27 cellular contexts compared by ENCODE assay signal in the genomic region with DNA sequence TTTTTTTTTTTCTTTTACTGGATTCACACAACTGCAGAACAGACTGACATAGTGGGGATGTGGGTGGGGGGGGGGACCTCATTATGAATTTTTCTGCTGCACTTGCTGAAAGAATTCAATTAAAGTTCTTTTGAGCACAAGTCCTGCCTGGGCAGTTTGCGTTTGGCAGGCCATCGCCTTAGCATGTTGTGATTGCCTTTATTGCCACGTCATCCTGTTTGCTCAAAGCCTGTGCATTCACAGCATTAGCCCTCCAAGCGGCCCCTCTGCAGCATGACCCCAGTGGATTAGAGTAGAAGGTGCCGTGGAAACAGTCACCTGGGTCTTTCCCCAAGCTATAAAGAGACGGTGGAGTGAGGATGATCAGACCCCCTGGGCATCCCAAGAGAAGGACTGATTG.
"Had no signal": no experiment of that assay in that cellular context is flagged by ENCODE, and none has a peak within 500 bp of the region (broad histone marks: within the 10 kb centered on the region; RNA-seq: fewer than 3 reads in every experiment).

No MANE protein-coding gene starts in this region.

- H3K9me3 Mint-ChIP-seq: activated B cell treated with CpG ODN at 0.5 μM for 24 hours; activated naive CD4-positive, alpha-beta T cell treated with anti-CD3 and anti-CD28 coated beads, Interleukin-2, amount 50 U/mL, for 24 hours; activated naive CD8-positive, alpha-beta T cell treated with anti-CD3 and anti-CD28 coated beads, Interleukin-2, amount 50 U/mL, for 24 hours; activated T-helper 2 cell treated with anti-CD3 and anti-CD28 coated beads, Interferon-gamma antibody, Interleukin-2, Interleukin-4, amounts not matched to agents 10 μg/mL and 5 μg/mL and 100 μg/mL, durations not matched to agents 14 hours and 24 hours and 36 hours; dendritic cell treated with granulocyte-macrophage colony-stimulating factor and Interleukin-4, amounts not matched to agents 40 ng/mL and 50 ng/mL, for 4 days; memory B cell; naive thymus-derived CD8-positive, alpha-beta T cell; T-helper 2 cell treated with Interferon-gamma antibody and Interleukin-4, amounts not matched to agents 5 μg/mL and 100 μg/mL, for 36 hours had no signal

- ATAC-seq: activated CD8-positive, alpha-beta memory T cell treated with anti-CD3 and anti-CD28 coated beads, Interleukin-2, amount 10 ng/mL, durations not matched to agents 7 days and 5 days; activated CD8-positive, alpha-beta T cell treated with anti-CD3 and anti-CD28 coated beads, Interleukin-2, amount 10 ng/mL, durations not matched to agents 7 days and 5 days; activated naive CD8-positive, alpha-beta T cell treated with anti-CD3 and anti-CD28 coated beads, Interleukin-2, amount 50 U/mL, for 24 hours; gastroesophageal sphincter; left cardiac atrium; naive thymus-derived CD8-positive, alpha-beta T cell; pancreas; psoas muscle had no signal

- H3K4me3 Mint-ChIP-seq: activated B cell treated with CpG ODN at 0.5 μM for 24 hours; activated CD8-positive, alpha-beta memory T cell treated with anti-CD3 and anti-CD28 coated beads, Interleukin-2, amount 10 ng/mL, durations not matched to agents 7 days and 5 days; activated CD8-positive, alpha-beta T cell treated with anti-CD3 and anti-CD28 coated beads, Interleukin-2, amount 10 ng/mL, durations not matched to agents 7 days and 5 days; activated naive CD4-positive, alpha-beta T cell treated with anti-CD3 and anti-CD28 coated beads, Interleukin-2, amount 50 U/mL, for 24 hours; activated naive CD8-positive, alpha-beta T cell treated with anti-CD3 and anti-CD28 coated beads, Interleukin-2, amount 50 U/mL, for 24 hours; dendritic cell treated with granulocyte-macrophage colony-stimulating factor and Interleukin-4, amounts not matched to agents 40 ng/mL and 50 ng/mL, for 4 days; memory B cell; naive thymus-derived CD8-positive, alpha-beta T cell; T-helper 2 cell treated with Interferon-gamma antibody and Interleukin-4, amounts not matched to agents 5 μg/mL and 100 μg/mL, for 36 hours had no signal

- DNase-seq: activated B cell treated with CpG ODN at 0.5 μM for 24 hours; activated CD8-positive, alpha-beta memory T cell treated with anti-CD3 and anti-CD28 coated beads, Interleukin-2, amount 10 ng/mL, durations not matched to agents 7 days and 5 days; activated CD8-positive, alpha-beta T cell treated with anti-CD3 and anti-CD28 coated beads, Interleukin-2, amount 10 ng/mL, durations not matched to agents 7 days and 5 days; activated naive CD8-positive, alpha-beta T cell treated with anti-CD3 and anti-CD28 coated beads, Interleukin-2, amount 50 U/mL, for 24 hours; activated T-cell treated with anti-CD3 and anti-CD28 coated beads, Interleukin-2, amount 50 U/mL, for 48 hours; brain microvascular endothelial cell; central memory CD4-positive, alpha-beta T cell; effector CD8-positive, alpha-beta T cell; erythroblast; islet precursor cell; left cardiac atrium; midbrain; naive thymus-derived CD8-positive, alpha-beta T cell; pancreas; psoas muscle; stimulated activated naive CD4-positive, alpha-beta T cell; T-helper 1 cell; transverse colon had no signal

- H3K27me3 Mint-ChIP-seq: activated B cell treated with CpG ODN at 0.5 μM for 24 hours; activated CD8-positive, alpha-beta memory T cell treated with anti-CD3 and anti-CD28 coated beads, Interleukin-2, amount 10 ng/mL, durations not matched to agents 7 days and 5 days; activated naive CD4-positive, alpha-beta T cell treated with anti-CD3 and anti-CD28 coated beads, Interleukin-2, amount 50 U/mL, for 24 hours; activated naive CD8-positive, alpha-beta T cell treated with anti-CD3 and anti-CD28 coated beads, Interleukin-2, amount 50 U/mL, for 24 hours; dendritic cell treated with granulocyte-macrophage colony-stimulating factor and Interleukin-4, amounts not matched to agents 40 ng/mL and 50 ng/mL, for 4 days; memory B cell; naive thymus-derived CD8-positive, alpha-beta T cell had no signal

- H3K27ac Mint-ChIP-seq: activated B cell treated with CpG ODN at 0.5 μM for 24 hours; activated CD8-positive, alpha-beta memory T cell treated with anti-CD3 and anti-CD28 coated beads, Interleukin-2, amount 10 ng/mL, durations not matched to agents 7 days and 5 days; activated CD8-positive, alpha-beta T cell treated with anti-CD3 and anti-CD28 coated beads, Interleukin-2, amount 10 ng/mL, durations not matched to agents 7 days and 5 days; activated naive CD4-positive, alpha-beta T cell treated with anti-CD3 and anti-CD28 coated beads, Interleukin-2, amount 50 U/mL, for 24 hours; activated naive CD8-positive, alpha-beta T cell treated with anti-CD3 and anti-CD28 coated beads, Interleukin-2, amount 50 U/mL, for 24 hours; activated T-helper 2 cell treated with anti-CD3 and anti-CD28 coated beads, Interferon-gamma antibody, Interleukin-2, Interleukin-4, amounts not matched to agents 10 μg/mL and 5 μg/mL and 100 μg/mL, durations not matched to agents 14 hours and 24 hours and 36 hours; dendritic cell treated with granulocyte-macrophage colony-stimulating factor and Interleukin-4, amounts not matched to agents 40 ng/mL and 50 ng/mL, for 4 days; memory B cell; T-helper 2 cell treated with Interferon-gamma antibody and Interleukin-4, amounts not matched to agents 5 μg/mL and 100 μg/mL, for 36 hours had no signal

- H3K4me3 ChIP-seq: gastroesophageal sphincter, hepatocyte, pancreas, psoas muscle, right atrium auricular region, suprapubic skin, transverse colon had no signal
